In the genomic region with DNA sequence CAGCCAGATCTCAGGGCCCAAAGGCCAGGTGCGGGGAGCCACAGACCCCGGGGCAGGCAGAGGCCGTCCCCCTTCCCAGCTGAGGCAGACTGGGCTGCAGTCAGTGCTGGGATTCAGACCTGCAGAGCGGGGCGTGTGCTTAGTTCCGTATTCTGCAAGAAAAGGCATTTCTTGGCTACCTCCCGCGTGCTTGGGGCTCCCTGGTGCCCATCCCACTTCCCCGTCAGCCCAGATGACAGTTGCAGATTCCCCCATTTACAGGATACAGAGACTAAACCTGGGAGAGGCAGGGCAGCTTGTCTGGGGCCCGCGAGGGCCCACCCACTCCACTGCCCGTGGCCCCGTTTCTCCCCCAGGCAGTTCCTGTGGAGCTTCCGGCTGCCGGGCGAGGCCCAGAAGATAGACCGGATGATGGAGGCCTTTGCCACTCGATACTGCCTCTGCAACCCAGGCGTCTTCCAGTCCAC, we compare ENCODE assay signal across 1 cellular context.
TF ChIP-seq lines count a peak whose summit lies in the region.

No MANE protein-coding gene starts in this region.

TF ChIP-seq in WTC11, 78 proteins besides CTCF, POLR2A, EP300 and RAD21 (continued from another document):
- TF ChIP-seq, protein P1, sequence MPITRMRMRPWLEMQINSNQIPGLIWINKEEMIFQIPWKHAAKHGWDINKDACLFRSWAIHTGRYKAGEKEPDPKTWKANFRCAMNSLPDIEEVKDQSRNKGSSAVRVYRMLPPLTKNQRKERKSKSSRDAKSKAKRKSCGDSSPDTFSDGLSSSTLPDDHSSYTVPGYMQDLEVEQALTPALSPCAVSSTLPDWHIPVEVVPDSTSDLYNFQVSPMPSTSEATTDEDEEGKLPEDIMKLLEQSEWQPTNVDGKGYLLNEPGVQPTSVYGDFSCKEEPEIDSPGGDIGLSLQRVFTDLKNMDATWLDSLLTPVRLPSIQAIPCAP (CRISPR knock-in tag; IDR thresholded peaks at IDR 0.05): no peak
- TF ChIP-seq PRRX2 (CRISPR knock-in tag; IDR thresholded peaks at IDR 0.05) (no peak), ELF4 (CRISPR knock-in tag; IDR thresholded peaks at IDR 0.05; ENCODE audit: low read depth) (no peak), SMAD3 (CRISPR knock-in tag; IDR thresholded peaks at IDR 0.05; ENCODE audit: borderline replicate concordance) (no peak), GTF2I (CRISPR knock-in tag; conservative IDR thresholded peaks at IDR 0.05) (no peak)
- TF ChIP-seq, protein P2, sequence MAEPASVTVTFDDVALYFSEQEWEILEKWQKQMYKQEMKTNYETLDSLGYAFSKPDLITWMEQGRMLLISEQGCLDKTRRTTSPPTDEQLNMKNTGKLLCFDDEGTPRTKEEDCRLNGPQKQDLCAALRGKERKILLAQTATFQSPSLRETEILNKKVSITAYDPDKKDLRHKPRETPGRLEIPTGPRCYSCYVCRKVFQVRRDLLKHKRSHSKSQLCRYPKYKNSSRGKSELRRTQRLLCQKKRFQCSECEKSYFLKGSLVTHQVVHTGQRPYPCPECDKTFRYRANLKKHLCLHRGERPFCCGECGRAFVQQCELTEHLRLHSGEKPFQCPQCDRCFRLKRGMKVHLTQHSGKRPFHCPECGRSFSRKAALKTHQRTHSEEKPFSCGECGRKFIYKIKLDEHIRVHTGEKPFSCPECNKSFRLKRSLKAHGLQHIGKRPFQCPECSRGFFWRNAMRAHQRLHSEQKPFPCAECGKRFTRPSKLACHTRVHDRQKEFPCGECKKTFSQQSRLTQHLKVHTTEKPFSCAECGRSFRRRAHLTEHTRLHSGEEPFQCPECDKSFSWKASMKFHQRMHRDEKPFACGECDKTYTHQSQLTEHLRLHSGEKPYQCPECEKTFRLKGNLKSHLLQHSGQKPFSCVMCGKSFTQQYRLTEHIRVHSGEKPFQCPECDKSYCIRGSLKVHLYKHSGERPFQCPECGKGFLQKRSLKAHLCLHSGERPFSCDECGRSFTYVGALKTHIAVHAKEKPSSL (CRISPR knock-in tag; conservative IDR thresholded peaks at IDR 0.05): no peak
TF ChIP-seq in WTC11: peak in this region for 0.
